In the genomic region with DNA sequence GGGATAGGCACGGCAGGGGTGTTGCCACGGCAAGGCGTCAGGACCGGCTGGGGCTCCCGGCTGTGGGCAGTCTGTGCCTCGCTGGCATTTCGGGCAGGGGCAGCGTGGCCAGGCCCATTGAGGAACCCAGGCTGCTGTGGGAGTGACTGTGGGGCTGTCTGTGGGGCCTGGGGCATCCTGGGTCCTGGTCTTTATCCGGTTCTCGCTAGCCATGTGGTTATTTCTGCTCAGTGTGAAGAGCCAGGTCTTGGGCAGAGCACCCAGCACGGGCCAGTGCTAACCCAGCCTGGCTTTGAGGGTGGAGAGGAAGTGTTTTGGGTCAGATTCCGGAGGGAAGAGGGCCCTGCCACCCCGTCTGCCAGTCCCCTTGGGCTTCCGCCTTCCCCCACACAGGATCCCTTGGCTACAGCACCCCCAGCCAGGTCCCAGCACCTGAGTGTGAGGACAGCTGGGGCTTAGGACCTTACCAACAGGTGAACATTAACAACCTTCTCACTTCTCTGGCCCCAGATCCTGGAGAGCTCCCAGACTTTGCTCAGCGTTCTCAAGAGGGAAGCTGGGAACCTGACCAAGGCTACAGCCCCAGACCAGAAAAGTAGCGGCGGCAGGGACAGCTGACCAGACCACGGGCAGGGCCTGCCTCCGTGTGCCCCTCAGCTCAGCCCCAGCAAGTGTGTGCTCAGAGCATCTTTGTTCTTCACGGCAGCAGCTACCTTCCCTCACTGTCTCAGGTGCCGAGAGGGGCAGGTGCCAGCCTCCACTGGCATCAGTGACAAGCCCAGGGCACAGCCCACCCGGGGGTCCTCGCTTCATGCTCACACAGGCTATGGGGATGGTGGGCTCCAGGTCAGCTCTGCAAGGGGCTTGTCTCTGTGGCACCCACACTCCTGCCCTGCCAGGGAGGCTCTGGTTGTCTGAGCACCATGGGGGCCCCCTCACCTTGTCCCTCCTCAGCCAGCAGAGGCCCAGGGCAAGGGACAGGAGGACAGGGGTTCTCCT, we compare ENCODE assay signal across 1 cellular context.
TF ChIP-seq lines count a peak whose summit lies in the region.

No MANE protein-coding gene starts in this region.

TF ChIP-seq in H1, 55 proteins besides CTCF, POLR2A, EP300 and RAD21:
- TF ChIP-seq GABPA (IDR thresholded peaks at IDR 0.05; ENCODE audit: borderline replicate concordance, insufficient read depth, low read length) (0 out of 2 replicates have a peak, but pooled peaks have one; percentile 44), TAF1 (IDR thresholded peaks at IDR 0.05; ENCODE audit: low read depth, low read length) (no peak)
